ENCODE assay signal across 8 cellular contexts in genomic region chr9:124260769-124261603, GRCh38. TPM values are rescaled to one million over a fixed set of nuclear protein-coding genes. Genes with fewer than 3 reads are reported as not detected.
DNase-seq lines count a peak whose midpoint lies in the region; ATAC-seq and TF ChIP-seq lines count a peak whose summit lies in the region.

No MANE protein-coding gene starts in this region.

- no peaks in the 10 kb centered on the region for H3K27me3 Mint-ChIP-seq in activated T-helper 17 cell treated with anti-CD3 and anti-CD28 coated beads, Interleukin-2, amount 50 U/mL, for 72 hours

- peak overlapping the region; percentile 84 for H3K27ac ChIP-seq in left ventricle myocardium inferior (replicated peaks)
- H3K27ac ChIP-seq in skeletal muscle tissue (ENCODE audit: low read depth, low read length) = peak overlapping the region; percentile 60

- H3K27ac Mint-ChIP-seq in activated T-helper 17 cell treated with anti-CD3 and anti-CD28 coated beads, Interleukin-2, amount 50 U/mL, for 72 hours = no peak overlapping the region

- no peak for TF ChIP-seq CTCF in left ventricle myocardium inferior (IDR thresholded peaks at IDR 0.05; ENCODE audit: borderline replicate concordance)

- peaks cover 10% of the 10 kb centered on the region for H3K4me1 Mint-ChIP-seq in activated T-helper 17 cell treated with anti-CD3 and anti-CD28 coated beads, Interleukin-2, amount 50 U/mL, for 72 hours

- peak; percentile 66 for DNase-seq in HT-29 (ENCODE audit: low spot score)
- DNase-seq in UCSD-AML1 (lab: John Stamatoyannopoulos, UW; ENCODE audit: unreplicated experiment) = peak; percentile 75
- no peak for DNase-seq in left ventricle myocardium inferior
- DNase-seq in 8988T = no peak
- DNase-seq in NCI-H526 treated with DMSO at 0.1 percent for 48 hours (lab: John Stamatoyannopoulos, UW) = no peak

- H3K9me3 Mint-ChIP-seq in activated T-helper 17 cell treated with anti-CD3 and anti-CD28 coated beads, Interleukin-2, amount 50 U/mL, for 72 hours = no peaks in the 10 kb centered on the region

- peak overlapping the region; percentile 84 for H3K4me3 ChIP-seq in left ventricle myocardium inferior
- peak overlapping the region in 2 of 3 donors; percentile 9 to 24 for H3K4me3 ChIP-seq in skeletal muscle tissue (ENCODE audit: low read length in 3 of 3)

- intact Hi-C loops in left ventricle myocardium inferior (cut with micrococcal nuclease) = no loop called here

- ATAC-seq in HG02642 (IDR thresholded peaks at IDR 0.05; ENCODE audit: poor library complexity, unreplicated experiment) = no peak
- no peak for ATAC-seq in activated T-helper 17 cell treated with anti-CD3 and anti-CD28 coated beads, Interleukin-2, amount 50 U/mL, for 72 hours (replicated peaks)

- H3K27me3 ChIP-seq in left ventricle myocardium inferior (ENCODE audit: low read depth) (no peaks in the 10 kb centered on the region), skeletal muscle tissue (ENCODE audit: control insufficient read depth in 3 of 3, insufficient read depth in 3 of 3, low read length in 3 of 3) (no peaks in the 10 kb centered on the region)

- H3K9me3 ChIP-seq in left ventricle myocardium inferior (replicated peaks) (no peaks in the 10 kb centered on the region), skeletal muscle tissue (ENCODE audit: control insufficient read depth in 3 of 3, low read length in 3 of 3) (no peaks in the 10 kb centered on the region)

- H3K4me1 ChIP-seq in left ventricle myocardium inferior = peaks cover 68% of the 10 kb centered on the region
- H3K4me1 ChIP-seq in skeletal muscle tissue (ENCODE audit: control insufficient read depth in 3 of 3, insufficient read depth in 3 of 3, low read length in 3 of 3) = peaks cover 29 to 49% (median 33%) of the 10 kb centered on the region in 3 donors

- no peaks in the 10 kb centered on the region for H3K36me3 ChIP-seq in left ventricle myocardium inferior
- H3K36me3 ChIP-seq in skeletal muscle tissue (ENCODE audit: control insufficient read depth in 3 of 3, insufficient read depth in 3 of 3, low read length in 3 of 3) = no peaks in the 10 kb centered on the region

- peaks cover 12% of the 10 kb centered on the region for H3K36me3 Mint-ChIP-seq in activated T-helper 17 cell treated with anti-CD3 and anti-CD28 coated beads, Interleukin-2, amount 50 U/mL, for 72 hours (ENCODE audit: low read depth)

- H3K4me3 Mint-ChIP-seq in activated T-helper 17 cell treated with anti-CD3 and anti-CD28 coated beads, Interleukin-2, amount 50 U/mL, for 72 hours = no peak overlapping the region

- H3K9ac ChIP-seq in skeletal muscle tissue (ENCODE audit: low read depth in 1 of 3, low read length in 3 of 3) = peak overlapping the region in 2 of 3 donors; percentile 7 to 48

RNA-seq across cellular contexts. Expression of gene NEK6, which starts 3.2 kb away (rescaled TPM):
- 17.0 and 22.1 TPM in 2 replicates for total RNA-seq in HT-29 (2014; rRNA removed; shearing (Covaris generic))
- total RNA-seq in left ventricle myocardium inferior (8.7 TPM), skeletal muscle tissue (15.7 TPM)
- total RNA-seq in activated T-helper 17 cell treated with anti-CD3 and anti-CD28 coated beads, Interleukin-2, amount 50 U/mL, for 72 hours = 1 to 10 TPM; 6.8 to 7.6 TPM

Comparison
In these comparisons a context has a peak if more than half of its experiments do, and no peak if none do; other contexts are left out.
1. DNase-seq: peak in HT-29 (single experiment) and UCSD-AML1 (single experiment); none in left ventricle myocardium inferior (single experiment), 8988T (single experiment) and NCI-H526 treated with DMSO at 0.1 percent for 48 hours (single experiment).